In the genomic region with DNA sequence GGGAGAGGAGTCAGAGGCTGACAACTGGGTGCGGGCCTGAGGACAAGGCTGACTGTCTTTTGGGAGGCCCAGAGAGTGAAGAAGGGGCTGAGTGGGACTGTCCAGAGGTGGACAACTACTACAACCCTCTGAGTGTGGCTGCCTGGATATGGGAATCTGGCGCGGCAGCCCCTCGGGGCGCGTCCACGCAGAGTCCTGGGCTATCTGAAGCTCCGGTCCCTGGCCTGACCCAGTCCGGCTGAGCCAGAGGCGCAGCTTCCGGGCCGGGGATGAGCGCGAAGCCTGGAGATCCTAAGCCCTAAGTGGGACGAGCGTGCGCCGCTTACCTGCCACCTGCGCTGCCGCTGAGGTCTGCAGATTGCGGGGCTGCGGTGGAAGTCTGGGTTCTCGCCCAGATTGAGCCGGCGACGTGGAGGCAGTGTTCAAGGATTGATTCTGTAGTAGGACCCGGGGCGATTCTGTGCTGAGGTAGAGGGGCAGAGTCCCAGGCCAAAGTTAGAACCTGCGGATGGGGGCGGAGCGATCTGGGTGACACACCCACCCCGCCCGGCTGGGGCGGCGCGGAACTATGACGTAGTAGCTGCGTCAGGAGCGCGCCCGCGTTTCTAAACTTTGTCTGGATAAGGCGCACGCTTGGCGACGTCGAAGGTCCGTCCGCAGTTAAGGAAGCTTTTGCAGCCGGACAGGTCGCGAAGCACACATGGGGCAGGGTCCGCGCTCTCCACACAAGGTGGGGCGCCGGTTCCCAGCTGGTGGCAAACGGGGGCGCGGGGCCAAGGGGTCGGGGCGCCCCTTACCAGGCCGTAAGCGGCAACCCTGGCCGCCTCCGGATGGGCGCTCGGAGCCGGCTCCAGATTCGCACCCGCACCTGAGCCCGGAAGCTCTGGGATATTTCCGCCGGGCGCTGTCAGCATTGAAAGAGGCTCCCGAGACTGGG, we compare ENCODE assay signal across 1 cellular context.
TF ChIP-seq lines count a peak whose summit lies in the region.

A gene (minus strand): TSS at position 526 of the 937 bp plus-strand sequence. CDS start 674 bp downstream, outside the sequence.
A gene with protein sequence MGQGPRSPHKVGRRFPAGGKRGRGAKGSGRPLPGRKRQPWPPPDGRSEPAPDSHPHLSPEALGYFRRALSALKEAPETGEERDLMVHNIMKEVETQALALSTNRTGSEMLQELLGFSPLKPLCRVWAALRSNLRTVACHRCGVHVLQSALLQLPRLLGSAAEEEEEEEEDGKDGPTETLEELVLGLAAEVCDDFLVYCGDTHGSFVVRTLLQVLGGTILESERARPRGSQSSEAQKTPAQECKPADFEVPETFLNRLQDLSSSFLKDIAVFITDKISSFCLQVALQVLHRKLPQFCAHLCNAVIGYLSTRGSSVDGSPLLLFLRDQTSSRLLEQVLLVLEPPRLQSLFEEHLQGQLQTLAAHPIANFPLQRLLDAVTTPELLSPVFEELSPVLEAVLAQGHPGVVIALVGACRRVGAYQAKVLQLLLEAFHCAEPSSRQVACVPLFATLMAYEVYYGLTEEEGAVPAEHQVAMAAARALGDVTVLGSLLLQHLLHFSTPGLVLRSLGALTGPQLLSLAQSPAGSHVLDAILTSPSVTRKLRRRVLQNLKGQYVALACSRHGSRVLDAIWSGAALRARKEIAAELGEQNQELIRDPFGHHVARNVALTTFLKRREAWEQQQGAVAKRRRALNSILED (plus strand): TSS at position 596 of the 937 bp plus-strand sequence. CDS start 105 bp downstream, at position 701.

TF ChIP-seq in A549, 52 proteins besides CTCF, POLR2A, EP300 and RAD21 (continued from another document):
- TF ChIP-seq, protein P1, sequence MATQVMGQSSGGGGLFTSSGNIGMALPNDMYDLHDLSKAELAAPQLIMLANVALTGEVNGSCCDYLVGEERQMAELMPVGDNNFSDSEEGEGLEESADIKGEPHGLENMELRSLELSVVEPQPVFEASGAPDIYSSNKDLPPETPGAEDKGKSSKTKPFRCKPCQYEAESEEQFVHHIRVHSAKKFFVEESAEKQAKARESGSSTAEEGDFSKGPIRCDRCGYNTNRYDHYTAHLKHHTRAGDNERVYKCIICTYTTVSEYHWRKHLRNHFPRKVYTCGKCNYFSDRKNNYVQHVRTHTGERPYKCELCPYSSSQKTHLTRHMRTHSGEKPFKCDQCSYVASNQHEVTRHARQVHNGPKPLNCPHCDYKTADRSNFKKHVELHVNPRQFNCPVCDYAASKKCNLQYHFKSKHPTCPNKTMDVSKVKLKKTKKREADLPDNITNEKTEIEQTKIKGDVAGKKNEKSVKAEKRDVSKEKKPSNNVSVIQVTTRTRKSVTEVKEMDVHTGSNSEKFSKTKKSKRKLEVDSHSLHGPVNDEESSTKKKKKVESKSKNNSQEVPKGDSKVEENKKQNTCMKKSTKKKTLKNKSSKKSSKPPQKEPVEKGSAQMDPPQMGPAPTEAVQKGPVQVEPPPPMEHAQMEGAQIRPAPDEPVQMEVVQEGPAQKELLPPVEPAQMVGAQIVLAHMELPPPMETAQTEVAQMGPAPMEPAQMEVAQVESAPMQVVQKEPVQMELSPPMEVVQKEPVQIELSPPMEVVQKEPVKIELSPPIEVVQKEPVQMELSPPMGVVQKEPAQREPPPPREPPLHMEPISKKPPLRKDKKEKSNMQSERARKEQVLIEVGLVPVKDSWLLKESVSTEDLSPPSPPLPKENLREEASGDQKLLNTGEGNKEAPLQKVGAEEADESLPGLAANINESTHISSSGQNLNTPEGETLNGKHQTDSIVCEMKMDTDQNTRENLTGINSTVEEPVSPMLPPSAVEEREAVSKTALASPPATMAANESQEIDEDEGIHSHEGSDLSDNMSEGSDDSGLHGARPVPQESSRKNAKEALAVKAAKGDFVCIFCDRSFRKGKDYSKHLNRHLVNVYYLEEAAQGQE (IDR thresholded peaks at IDR 0.05) = peak; percentile 36; the same call in 1 of the 2 replicates
- no peak for TF ChIP-seq HEYL (CRISPR knock-in tag; IDR thresholded peaks at IDR 0.05)
- no peak for TF ChIP-seq RCOR1 (IDR thresholded peaks at IDR 0.05; ENCODE audit: low read depth, low read length)
- no peak for TF ChIP-seq FOSL2 (IDR thresholded peaks at IDR 0.05)
- peak; percentile 40; the same call in 1 of the 2 replicates for TF ChIP-seq FOSL2 (CRISPR knock-in tag; IDR thresholded peaks at IDR 0.05)
- TF ChIP-seq RFX5 (IDR thresholded peaks at IDR 0.05) = 0 out of 2 replicates have a peak, but pooled peaks have one; percentile 23
- TF ChIP-seq, protein P2, sequence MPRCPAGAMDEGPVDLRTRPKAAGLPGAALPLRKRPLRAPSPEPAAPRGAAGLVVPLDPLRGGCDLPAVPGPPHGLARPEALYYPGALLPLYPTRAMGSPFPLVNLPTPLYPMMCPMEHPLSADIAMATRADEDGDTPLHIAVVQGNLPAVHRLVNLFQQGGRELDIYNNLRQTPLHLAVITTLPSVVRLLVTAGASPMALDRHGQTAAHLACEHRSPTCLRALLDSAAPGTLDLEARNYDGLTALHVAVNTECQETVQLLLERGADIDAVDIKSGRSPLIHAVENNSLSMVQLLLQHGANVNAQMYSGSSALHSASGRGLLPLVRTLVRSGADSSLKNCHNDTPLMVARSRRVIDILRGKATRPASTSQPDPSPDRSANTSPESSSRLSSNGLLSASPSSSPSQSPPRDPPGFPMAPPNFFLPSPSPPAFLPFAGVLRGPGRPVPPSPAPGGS (IDR thresholded peaks at IDR 0.05) = 0 out of 3 replicates have a peak, but pooled peaks have one; percentile 49
- TF ChIP-seq, protein P3, sequence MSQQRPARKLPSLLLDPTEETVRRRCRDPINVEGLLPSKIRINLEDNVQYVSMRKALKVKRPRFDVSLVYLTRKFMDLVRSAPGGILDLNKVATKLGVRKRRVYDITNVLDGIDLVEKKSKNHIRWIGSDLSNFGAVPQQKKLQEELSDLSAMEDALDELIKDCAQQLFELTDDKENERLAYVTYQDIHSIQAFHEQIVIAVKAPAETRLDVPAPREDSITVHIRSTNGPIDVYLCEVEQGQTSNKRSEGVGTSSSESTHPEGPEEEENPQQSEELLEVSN (IDR thresholded peaks at IDR 0.05; ENCODE audit: borderline replicate concordance, low read depth) = no peak
- TF ChIP-seq ZSCAN20 (CRISPR knock-in tag; IDR thresholded peaks at IDR 0.05) = no peak
- peak; percentile 45; the same call in 1 of the 2 replicates for TF ChIP-seq MAZ (IDR thresholded peaks at IDR 0.05; ENCODE audit: borderline replicate concordance, low read depth, low read length)
- TF ChIP-seq PHF8 (IDR thresholded peaks at IDR 0.05; ENCODE audit: borderline replicate concordance, low read depth) = peak; percentile 78; the same call in 1 of the 2 replicates
- TF ChIP-seq ZNF302 (CRISPR knock-in tag; IDR thresholded peaks at IDR 0.05) = no peak
